In genomic region chr9:117245225-117245624, GRCh38 we compare ENCODE assay signal across 19 cellular contexts.
DNase-seq lines count a peak whose midpoint lies in the region; ATAC-seq and FAIRE-seq lines count a peak whose summit lies in the region.
"Had no signal": no experiment of that assay in that cellular context is flagged by ENCODE, and none has a peak within 500 bp of the region (broad histone marks: within the 10 kb centered on the region; RNA-seq: fewer than 3 reads in every experiment).

No MANE protein-coding gene starts in this region.

- DNase-seq in DMS 273 (lab: John Stamatoyannopoulos, UW; ENCODE audit: unreplicated experiment) (peak; percentile 16), DMS 273 treated with DMSO at 0.1 percent for 48 hours (lab: John Stamatoyannopoulos, UW) (no peak), NCI-H2171 treated with DMSO at 0.1 percent for 48 hours (lab: John Stamatoyannopoulos, UW) (peak; percentile 71), cerebellar cortex (ENCODE audit: low spot score) (peak; percentile 89), Right ventricle myocardium superior (no peak), COLO829 (ENCODE audit: low spot score) (no peak), frontal cortex (ENCODE audit: low spot score in 2 of 2) (no peak)
- DNase-seq: AML-193; CD8-positive, alpha-beta memory T cell; DMS79 treated with DMSO at 0.1 percent for 48 hours; H9; HFFc6; Kasumi-1; NCI-H187 treated with DMSO at 0.1 percent for 48 hours; NCI-H748 treated with DMSO at 0.1 percent for 48 hours; NK-92 treated with Interleukin-12 subunit alpha and Interleukin-12 subunit beta, amount 100 ng/mL, for 24 hours; T-cell had no signal

- FAIRE-seq in frontal cortex (lab: Jason Lieb, UNC) = no peak
- FAIRE-seq: GM12878 had no signal

- ATAC-seq in Right ventricle myocardium superior (ENCODE audit: poor library complexity) = no peak
- no peak for ATAC-seq in GM18520 (IDR thresholded peaks at IDR 0.05; ENCODE audit: unreplicated experiment)
- ATAC-seq: GM12878, T-cell had no signal

- intact Hi-C loops in Right ventricle myocardium superior (cut with DNase I) = no loop called here

Comparison
In these comparisons a context has a peak if more than half of its experiments do, and no peak if none do; other contexts are left out.
1. DNase-seq: peak in DMS 273 (single experiment), NCI-H2171 treated with DMSO at 0.1 percent for 48 hours (single experiment) and cerebellar cortex (single experiment); none in DMS 273 treated with DMSO at 0.1 percent for 48 hours (single experiment), Right ventricle myocardium superior (single experiment), COLO829 (single experiment) and frontal cortex (0 of 2).